In genomic region chr19:53649746-53650593, GRCh38 we compare ENCODE assay signal across 26 cellular contexts. TPM values are rescaled to one million over a fixed set of nuclear protein-coding genes. Genes with fewer than 3 reads are reported as not detected.
"Had no signal": no experiment of that assay in that cellular context is flagged by ENCODE, and none has a peak within 500 bp of the region (broad histone marks: within the 10 kb centered on the region; RNA-seq: fewer than 3 reads in every experiment).

No MANE protein-coding gene starts in this region.

- H3K79me2 ChIP-seq: hepatocyte had no signal

- ATAC-seq: foreskin keratinocyte; left lobe of liver; mucosa of descending colon; naive thymus-derived CD8-positive, alpha-beta T cell; psoas muscle; right lobe of liver; stimulated activated effector memory CD8-positive, alpha-beta T cell treated with anti-CD3 and anti-CD28 coated beads, Interleukin-12 subunit alpha, Interleukin-12 subunit beta, amount 100 ng/mL, for 72 hours; stimulated activated naive CD8-positive, alpha-beta T cell treated with anti-CD3 and anti-CD28 coated beads, Interleukin-15, Interleukin-2, amounts not matched to agents 100 U/mL and 50 U/mL, for 24 hours; upper lobe of right lung had no signal

- H3K27ac ChIP-seq: dorsolateral prefrontal cortex, esophagus squamous epithelium, foreskin keratinocyte, hepatocyte, neutrophil, psoas muscle, right lobe of liver, suprapubic skin, tibial artery, upper lobe of right lung, vagina had no signal

- H3K27me3 ChIP-seq: dorsolateral prefrontal cortex, esophagus squamous epithelium, foreskin keratinocyte, hepatocyte, neutrophil, right lobe of liver, suprapubic skin, tibial artery, upper lobe of right lung, vagina had no signal

- DNase-seq: cortex of kidney; dorsolateral prefrontal cortex; effector CD8-positive, alpha-beta T cell; esophagus squamous epithelium; foreskin keratinocyte; mammary epithelial cell; mucosa of descending colon; naive thymus-derived CD8-positive, alpha-beta T cell; psoas muscle; retina; right lobe of liver; stimulated activated CD4-positive, alpha-beta T cell treated with anti-CD3 and anti-CD28 coated beads, Interleukin-4, amount 100 ng/mL, for 1 hour; stimulated activated CD8-positive, alpha-beta memory T cell treated with anti-CD3 and anti-CD28 coated beads, Interleukin-4, amount 100 ng/mL, for 48 hours; stimulated activated naive CD8-positive, alpha-beta T cell treated with anti-CD3 and anti-CD28 coated beads, Interleukin-15, Interleukin-2, amounts not matched to agents 100 U/mL and 50 U/mL, for 24 hours; tibial artery; upper lobe of right lung had no signal

- H3K36me3 ChIP-seq: esophagus squamous epithelium, neutrophil, right lobe of liver, suprapubic skin, tibial artery, upper lobe of right lung, vagina had no signal

- H2AFZ ChIP-seq: hepatocyte had no signal

- H3K9me3 ChIP-seq: right lobe of liver, suprapubic skin, upper lobe of right lung, vagina had no signal

- H3K4me1 ChIP-seq: esophagus squamous epithelium, foreskin keratinocyte, psoas muscle, right lobe of liver, suprapubic skin, tibial artery, upper lobe of right lung, vagina had no signal

- H3K4me3 ChIP-seq: dorsolateral prefrontal cortex, esophagus squamous epithelium, hepatocyte, mucosa of descending colon, psoas muscle, right lobe of liver, suprapubic skin, tibial artery, upper lobe of right lung, vagina had no signal

- H3K4me2 ChIP-seq: hepatocyte had no signal

RNA-seq across cellular contexts. Expression of gene DPRX, which starts 18.2 kb away (rescaled TPM):
- total RNA-seq: epithelial cell of proximal tubule; esophagus squamous epithelium; foreskin keratinocyte; hepatocyte; left lobe of liver; lower leg skin; mammary epithelial cell; mucosa of descending colon; naive thymus-derived CD8-positive, alpha-beta T cell; osteoblast; right lobe of liver; suprapubic skin; upper lobe of right lung; vagina had no signal
- polyA plus RNA-seq: foreskin keratinocyte; hepatocyte; mammary epithelial cell; naive thymus-derived CD8-positive, alpha-beta T cell; neural cell; psoas muscle had no signal
